ENCODE assay signal across 8 cellular contexts in genomic region chr19:19514881-19515763, GRCh38. TPM values are rescaled to one million over a fixed set of nuclear protein-coding genes. Genes with fewer than 3 reads are reported as not detected.
DNase-seq lines count a peak whose midpoint lies in the region; ATAC-seq and TF ChIP-seq lines count a peak whose summit lies in the region.

Gene TSSK6 (minus strand): TSS chr19:19515548. CDS start chr19:19515427, 121 bp downstream.

- peak within 1 kb of the TSS; percentile 68 for H2BK5ac ChIP-seq in IMR-90 (ENCODE audit: low read depth, low read length, poor library complexity, severe bottlenecking)

- peak within 1 kb of the TSS; percentile 84 for H3K9ac ChIP-seq in IMR-90 (ENCODE audit: low read depth, low read length)

- H3K14ac ChIP-seq in IMR-90 (replicated peaks; ENCODE audit: low read depth, low read length), result peak within 1 kb of the TSS; percentile 92

- 86% methylated on average over 58 of the region's 78 CpGs; no CpG with 5 or more reads in 1 of the 2 experiments for WGBS in IMR-90 (ENCODE audit: extremely low coverage in 2 of 2, insufficient read length in 1 of 2), 2 experiments

- H3K27ac ChIP-seq in IMR-90 (ENCODE audit: insufficient read depth, low read length), result peak within 1 kb of the TSS; percentile 81

- CTCF ChIA-PET in IMR-90 (lab: Yijun Ruan, JAX), result interaction anchor here (0.8 kb wide), 1 partner anchor 39 kb away, joined by 3 read pairs; no protein-coding TSS in a partner anchor

- peak within 1 kb of the TSS; percentile 88 for H4K5ac ChIP-seq in IMR-90 (ENCODE audit: low read depth, low read length)

- H3K56ac ChIP-seq in IMR-90 (ENCODE audit: extremely low read depth, insufficient read depth, low read length), result peak within 1 kb of the TSS; percentile 79

- H3K36me3 ChIP-seq in IMR-90 (ENCODE audit: control insufficient read depth, insufficient read depth, low read length), result peaks cover 9% of the 10 kb centered on the region
- no peaks in the 10 kb centered on the region for H3K36me3 ChIP-seq in mucosa of descending colon (ENCODE audit: low read depth)

- H2BK15ac ChIP-seq in IMR-90 (ENCODE audit: low read depth, low read length), result no peak within 1 kb of the TSS; the same call in 1 of the 3 replicates

- peaks cover 19 to 50% of the 10 kb centered on the region in 2 experiments for H3K79me1 ChIP-seq in IMR-90 (ENCODE audit: low read depth in 1 of 2, low read length in 2 of 2)

- ATAC-seq in IMR-90 (ENCODE audit: low read depth), result no peak
- ATAC-seq in mucosa of descending colon, result peak; percentile 41
- ATAC-seq in GM19467 (IDR thresholded peaks at IDR 0.05; ENCODE audit: unreplicated experiment), result no peak

- POLR2A ChIA-PET in IMR-90 (lab: Charles Lee; ENCODE audit: unreplicated experiment), result no interaction called here

- H4K91ac ChIP-seq in IMR-90 (ENCODE audit: insufficient read depth, low read depth, low read length), result peak within 1 kb of the TSS; percentile 82

- H3K4me3 ChIP-seq in IMR-90 (ENCODE audit: insufficient read depth, low read depth, low read length) (peak within 1 kb of the TSS; percentile 60), choroid plexus epithelial cell (ENCODE audit: low read depth, low read length) (peak within 1 kb of the TSS; percentile 64), mucosa of descending colon (peak within 1 kb of the TSS; percentile 59)

- in situ Hi-C loops in ACHN (cut with HindIII; ENCODE audit: low pct_ligation_motif_present, low pct_unique_long_range_greater_than_20kb, low sequenced_read_pairs), result no loop called here
- in situ Hi-C loops in IMR-90 (cut with MboI; ENCODE audit: low sequenced_read_pairs), result no loop called here
- in situ Hi-C loops in KBM-7 (cut with MboI; ENCODE audit: low pct_unique_long_range_greater_than_20kb, low sequenced_read_pairs), result no loop called here

- peak; percentile 65 for DNase-seq in ACHN
- no peak for DNase-seq in IMR-90
- no peak for DNase-seq in choroid plexus epithelial cell (ENCODE audit: low read depth)
- peak in 1 of 3 donors; percentile 67 for DNase-seq in mucosa of descending colon
- DNase-seq in islet precursor cell, result no peak
- DNase-seq in KBM-7, result no peak
- DNase-seq in DMS153 (lab: John Stamatoyannopoulos, UW), result no peak

- peak within 1 kb of the TSS; percentile 89 for H2AK5ac ChIP-seq in IMR-90 (ENCODE audit: low read depth, low read length)

- no peak for TF ChIP-seq RAD21 in IMR-90 (IDR thresholded peaks at IDR 0.05; ENCODE audit: low read length)

- H2BK20ac ChIP-seq in IMR-90 (ENCODE audit: low read depth, low read length), result no peak within 1 kb of the TSS

- H3K18ac ChIP-seq in IMR-90 (ENCODE audit: low read depth, low read length), result peak within 1 kb of the TSS; percentile 63

- H4K20me1 ChIP-seq in IMR-90 (ENCODE audit: insufficient read depth, low read length), result peaks cover 4% of the 10 kb centered on the region; the same call in 1 of the 2 replicates

- BruUV-seq in IMR-90 (replicated peaks; lab: Mats Ljungman, UMichigan), result no TSS peak

- H3K4me2 ChIP-seq in IMR-90 (ENCODE audit: low read depth, low read length), result peak within 1 kb of the TSS; percentile 81

- H2AFZ ChIP-seq in IMR-90 (replicated peaks; ENCODE audit: low read length, poor library complexity), result peak within 1 kb of the TSS; percentile 99

- H3K9me1 ChIP-seq in IMR-90 (ENCODE audit: insufficient read depth, low read length), result peaks cover 5% of the 10 kb centered on the region; the same call in 1 of the 2 replicates

- TF ChIP-seq POLR2A in IMR-90 (IDR thresholded peaks at IDR 0.05; ENCODE audit: low read depth, low read length), result no peak

- peak within 1 kb of the TSS; percentile 98 for H2AK9ac ChIP-seq in IMR-90 (replicated peaks; ENCODE audit: low read depth, low read length, poor library complexity)

- H3K4ac ChIP-seq in IMR-90 (ENCODE audit: low read depth, low read length), result peak within 1 kb of the TSS; percentile 94

- no peaks in the 10 kb centered on the region for H3K27me3 ChIP-seq in IMR-90 (ENCODE audit: control insufficient read depth, insufficient read depth, low read length)

- TF ChIP-seq CTCF in IMR-90 (conservative IDR thresholded peaks at IDR 0.05; ENCODE audit: low read depth, low read length) (0 out of 2 replicates have a peak, but pooled peaks have one; percentile 2), choroid plexus epithelial cell (conservative IDR thresholded peaks at IDR 0.05; ENCODE audit: low read depth, low read length) (peak; percentile 39), mucosa of descending colon (IDR thresholded peaks at IDR 0.05) (no peak)

- H3K9me3 ChIP-seq in IMR-90 (ENCODE audit: control insufficient read depth, insufficient read depth, low read length) (0 out of 2 replicates have a peak, but pooled peaks cover 3% of the 10 kb centered on the region), mucosa of descending colon (no peaks in the 10 kb centered on the region)

- H3K23ac ChIP-seq in IMR-90 (ENCODE audit: low read depth, low read length), result peak within 1 kb of the TSS; percentile 87

- dilution Hi-C loops in IMR-90 (cut with HindIII; ENCODE audit: low sequenced_read_pairs, unreplicated experiment), result no loop called here

- intact Hi-C loops in IMR-90 (cut with micrococcal nuclease) (no loop called here), mucosa of descending colon (cut with DNase I, micrococcal nuclease) (no loop called here)

- peak within 1 kb of the TSS; percentile 98 for H4K8ac ChIP-seq in IMR-90 (ENCODE audit: low read depth in 2 of 2, low read length in 2 of 2)

- peaks cover 5% of the 10 kb centered on the region; the same call in 1 of the 2 replicates for H3K4me1 ChIP-seq in IMR-90 (ENCODE audit: control insufficient read depth, insufficient read depth, low read length)
- H3K4me1 ChIP-seq in mucosa of descending colon (ENCODE audit: low read depth), result peaks cover 19% of the 10 kb centered on the region

- peak within 1 kb of the TSS; percentile 71; the same call in 1 of the 2 replicates for H2BK120ac ChIP-seq in IMR-90 (ENCODE audit: low read depth, low read length)

TF ChIP-seq in IMR-90, 13 proteins besides CTCF, POLR2A, EP300 and RAD21:
- TF ChIP-seq NFE2L2 (IDR thresholded peaks at IDR 0.05; ENCODE audit: low read depth, low read length) (no peak), MXI1 (IDR thresholded peaks at IDR 0.05; ENCODE audit: borderline replicate concordance, low read depth, low read length) (no peak)

RNA-seq across cellular contexts. Expression of gene TSSK6, which starts in this region (rescaled TPM):
- total RNA-seq in IMR-90 (2012; rRNA removed) (0.56 and 1.3 TPM in 2 replicates), mucosa of descending colon (1 to 10 TPM; 1.8 to 2.5 (median 2.3) TPM)
- 2.0 and 2.2 TPM in 2 replicates for polyA plus RNA-seq in IMR-90 (2012; rRNA removed)
- 1.7 and 2.5 TPM in 2 replicates for polyA plus RNA-seq in IMR-90 (2012; cell fraction: cytosol; rRNA removed)
- polyA plus RNA-seq in IMR-90 (2012; cell fraction: nucleus; rRNA removed; ENCODE audit: low replicate concordance), result 0.96 and 4.6 TPM in 2 replicates
